11 cellular contexts compared by ENCODE assay signal in the genomic region with DNA sequence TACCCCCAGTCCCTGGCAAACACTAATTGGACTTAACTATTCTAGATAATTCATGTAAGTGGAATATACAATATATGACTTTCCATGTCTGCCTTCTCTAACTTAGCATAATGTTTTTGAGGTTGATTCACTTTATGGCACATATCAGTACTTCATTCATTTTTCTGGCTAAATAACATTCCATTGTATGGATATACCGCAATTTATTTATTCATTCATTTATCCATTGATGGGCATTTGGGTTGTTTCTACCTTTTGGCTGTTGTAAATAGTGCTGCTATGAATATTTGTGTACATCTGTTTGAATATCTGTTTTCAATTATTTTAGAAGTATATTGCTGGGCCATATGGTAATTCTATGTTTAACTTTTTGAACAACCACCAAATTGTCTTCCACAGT.
"Had no signal": no experiment of that assay in that cellular context is flagged by ENCODE, and none has a peak within 500 bp of the region (broad histone marks: within the 10 kb centered on the region; RNA-seq: fewer than 3 reads in every experiment).

No MANE protein-coding gene starts in this region.

- H3K9ac ChIP-seq: GM23248 had no signal

- H3K4me3 ChIP-seq: GM23248, GM23338, HAP-1 had no signal

- H3K27ac Mint-ChIP-seq: GM23338, H9, HFFc6 had no signal

- H2AFZ ChIP-seq: GM23248, GM23338 had no signal

- H3K4me1 Mint-ChIP-seq: GM23338 had no signal

- H3K36me3 ChIP-seq: HAP-1 had no signal

- DNase-seq: GM23248, GOT3, H7, H9, HCEC 1CT, HFFc6 had no signal

- H3K4me3 Mint-ChIP-seq: GM23338, H9, HFFc6 had no signal

- ATAC-seq: GM23338, HCT116 had no signal

- H3K4me2 ChIP-seq: GM23338 had no signal

- H3K27ac ChIP-seq: GM23248 had no signal

- FAIRE-seq: H1, H54 had no signal
